10 cellular contexts compared by ENCODE assay signal in genomic region chr2:237315170-237315880, GRCh38.
DNase-seq lines count a peak whose midpoint lies in the region; ATAC-seq and TF ChIP-seq lines count a peak whose summit lies in the region.
"Had no signal": no experiment of that assay in that cellular context is flagged by ENCODE, and none has a peak within 500 bp of the region (broad histone marks: within the 10 kb centered on the region; RNA-seq: fewer than 3 reads in every experiment).

No MANE protein-coding gene starts in this region.

- H3K27ac Mint-ChIP-seq in T-helper 17 cell = no peak overlapping the region

- peaks cover 56% of the 10 kb centered on the region for H3K27me3 Mint-ChIP-seq in T-helper 17 cell

- no peaks in the 10 kb centered on the region for H3K9me3 ChIP-seq in T-helper 17 cell (ENCODE audit: control insufficient read depth, low read length, poor library complexity, severe bottlenecking)

- no peak overlapping the region for H3K4me3 Mint-ChIP-seq in T-helper 17 cell

- ATAC-seq in T-helper 17 cell = no peak
- ATAC-seq: K562 had no signal

- H3K36me3 Mint-ChIP-seq in T-helper 17 cell (ENCODE audit: low read depth) = no peaks in the 10 kb centered on the region

- peak; percentile 27 for TF ChIP-seq CTCF in retinal pigment epithelial cell (conservative IDR thresholded peaks at IDR 0.05; ENCODE audit: low read depth, low read length)

- no peak overlapping the region for H3K4me3 ChIP-seq in retinal pigment epithelial cell (ENCODE audit: low read length)
- H3K4me3 ChIP-seq: K562 had no signal

- DNase-seq in GM04504 (ENCODE audit: low read depth) = peak; percentile 97
- peak; percentile 51 for DNase-seq in cerebellum (ENCODE audit: low spot score)
- peak; percentile 90 for DNase-seq in iris pigment epithelial cell (ENCODE audit: low read depth)
- DNase-seq in retinal pigment epithelial cell (ENCODE audit: low read depth) = peak; percentile 84
- DNase-seq in NCI-H510A treated with DMSO at 0.1 percent for 48 hours (lab: John Stamatoyannopoulos, UW) = no peak
- DNase-seq in NCI-H1105 treated with DMSO at 0.1 percent for 48 hours (lab: John Stamatoyannopoulos, UW) = no peak
- no peak for DNase-seq in cerebellar nuclear complex (lab: John Stamatoyannopoulos, UW)
- no peak for DNase-seq in T-helper 17 cell
- DNase-seq: activated T-cell treated with anti-CD3 and anti-CD28 coated beads, Interleukin-2, amount 50 U/mL, for 48 hours had no signal

- H3K4me1 Mint-ChIP-seq in T-helper 17 cell = peaks cover 2% of the 10 kb centered on the region

Comparison
In these comparisons a context has a peak if more than half of its experiments do, and no peak if none do; other contexts are left out.
1. DNase-seq: peak in GM04504 (single experiment), cerebellum (single experiment), iris pigment epithelial cell (single experiment) and retinal pigment epithelial cell (single experiment); none in NCI-H510A treated with DMSO at 0.1 percent for 48 hours (single experiment), NCI-H1105 treated with DMSO at 0.1 percent for 48 hours (single experiment), cerebellar nuclear complex (0 of 2) and T-helper 17 cell (0 of 3).